Comparison of ENCODE assay signal across 8 cellular contexts in genomic region chr22:46250035-46250782, GRCh38. TPM values are rescaled to one million over a fixed set of nuclear protein-coding genes. Genes with fewer than 3 reads are reported as not detected.
A peak's percentile ranks its signal among the peaks of the same experiment; 100 is the strongest.
DNase-seq lines count a peak whose midpoint lies in the region; ATAC-seq lines count a peak whose summit lies in the region.

Gene CDPF1, minus strand, starts transcription at chr22:46250293. Its CDS starts 2,009 bp downstream, at chr22:46248284.

- ATAC-seq in GM19397 (IDR thresholded peaks at IDR 0.05; ENCODE audit: unreplicated experiment) (peak; percentile 83), HG03565 (IDR thresholded peaks at IDR 0.05; ENCODE audit: unreplicated experiment) (peak; percentile 66)

- no peaks in the 10 kb centered on the region for H3K36me3 ChIP-seq in mesodermal cell (ENCODE audit: control insufficient read depth, insufficient read depth, low read length)

- 2 to 3% methylated on average over 86 to 88 of the region's 89 CpGs for WGBS in mesodermal cell (ENCODE audit: insufficient coverage in 2 of 2), 2 experiments

- H3K4me3 ChIP-seq in mesodermal cell (ENCODE audit: extremely low read depth, insufficient read depth, low read length, poor library complexity, severe bottlenecking): peak within 1 kb of the TSS; percentile 60

- DNase-seq in CMK (ENCODE audit: low read depth) (peak; percentile 82), NOMO-1 treated with DMSO at 0.1 percent for 48 hours (lab: John Stamatoyannopoulos, UW; ENCODE audit: unreplicated experiment) (peak; percentile 89)
- DNase-seq in activated CD8-positive, alpha-beta memory T cell treated with anti-CD3 and anti-CD28 coated beads, Interleukin-2, amount 50 U/mL, for 1 hour (ENCODE audit: extremely low read depth): peak; percentile 67
- DNase-seq in stimulated activated CD8-positive, alpha-beta memory T cell treated with anti-CD3 and anti-CD28 coated beads, Interleukin-15, amount 100 ng/mL, for 4 hours (ENCODE audit: low read depth in 2 of 2): peak; percentile 79 to 88

- in situ Hi-C loops in endometrial microvascular endothelial cells (cut with HindIII; ENCODE audit: inconsistent ontology term, low pct_unique_long_range_greater_than_20kb, low sequenced_read_pairs): loop anchor here (25.0 kb wide), 1 partner anchor 113 kb away; no protein-coding TSS in a partner anchor

- no peaks in the 10 kb centered on the region for H3K9me3 ChIP-seq in mesodermal cell (ENCODE audit: control insufficient read depth, low read length)

- peaks cover 4% of the 10 kb centered on the region for H3K4me1 ChIP-seq in mesodermal cell (ENCODE audit: control insufficient read depth, insufficient read depth, low read length, poor library complexity, severe bottlenecking)

- peak within 1 kb of the TSS; percentile 49 for H3K27ac ChIP-seq in mesodermal cell (ENCODE audit: low read depth, low read length, severe bottlenecking)

RNA-seq across cellular contexts. Expression of gene CDPF1, which starts in this region (rescaled TPM):
- total RNA-seq in endometrial microvascular endothelial cells (ENCODE audit: inconsistent ontology term): 34.5 TPM
- polyA plus RNA-seq in mesodermal cell (2013, experiment 1 of 2): 9.8 TPM
- 11.0 TPM for polyA plus RNA-seq in mesodermal cell (2013, experiment 2 of 2)

Comparison
In these comparisons a context has a peak if more than half of its experiments do, and no peak if none do; other contexts are left out.
1. Peak in every context shown above with its lines: DNase-seq, ATAC-seq, H3K4me3 ChIP-seq and H3K27ac ChIP-seq.